22 cellular contexts compared by ENCODE assay signal in genomic region chr1:51946300-51946699, GRCh38. TPM values are rescaled to one million over a fixed set of nuclear protein-coding genes. Genes with fewer than 3 reads are reported as not detected.
DNase-seq lines count a peak whose midpoint lies in the region; ATAC-seq and TF ChIP-seq lines count a peak whose summit lies in the region.
"Had no signal": no experiment of that assay in that cellular context is flagged by ENCODE, and none has a peak within 500 bp of the region (broad histone marks: within the 10 kb centered on the region; RNA-seq: fewer than 3 reads in every experiment).

No MANE protein-coding gene starts in this region.

- peaks cover 27% of the 10 kb centered on the region for H3K9me3 Mint-ChIP-seq in endodermal cell
- peaks cover 9% of the 10 kb centered on the region for H3K9me3 Mint-ChIP-seq in CD8-positive, alpha-beta T cell

- WGBS in endodermal cell (ENCODE audit: insufficient coverage in 1 of 2, insufficient read length in 1 of 2), 2 experiments = 96% methylated on average over 1 of the region's 1 CpG; no CpG with 5 or more reads in 1 of the 2 experiments

- peaks cover 12% of the 10 kb centered on the region for H3K4me1 Mint-ChIP-seq in endodermal cell
- no peaks in the 10 kb centered on the region for H3K4me1 Mint-ChIP-seq in CD8-positive, alpha-beta T cell (ENCODE audit: low read depth)
- H3K4me1 Mint-ChIP-seq: CD8-positive, alpha-beta memory T cell had no signal

- peak; percentile 43 for DNase-seq in AG10803 (ENCODE audit: low read depth)
- DNase-seq in LHCN-M2 (ENCODE audit: low read depth) = peak; percentile 33
- no peak for DNase-seq in endodermal cell
- DNase-seq in kidney tubule cell (ENCODE audit: low spot score) = peak; percentile 37
- no peak for DNase-seq in posterior cingulate gyrus
- DNase-seq in CD8-positive, alpha-beta T cell = no peak
- DNase-seq: activated CD4-positive, alpha-beta T cell treated with anti-CD3 and anti-CD28 coated beads for 48 hours; activated CD8-positive, alpha-beta memory T cell treated with anti-CD3 and anti-CD28 coated beads, Interleukin-2, amount 50 U/mL, for 4 hours; CD8-positive, alpha-beta memory T cell; DMS79; kidney; mesendoderm; NCI-H526; stimulated activated CD4-positive, alpha-beta T cell treated with anti-CD3 and anti-CD28 coated beads, Interleukin-2, amount 100 ng/mL, for 48 hours had no signal

- no peak overlapping the region for H3K4me3 Mint-ChIP-seq in endodermal cell
- H3K4me3 Mint-ChIP-seq in CD8-positive, alpha-beta T cell = no peak overlapping the region
- H3K4me3 Mint-ChIP-seq: CD8-positive, alpha-beta memory T cell; natural killer cell treated with Interleukin-12 subunit alpha and Interleukin-12 subunit beta and Interleukin-15 and Interleukin-18, amount 100 ng/mL, for 72 hours had no signal

- ATAC-seq in GM19397 (IDR thresholded peaks at IDR 0.05; ENCODE audit: unreplicated experiment) (no peak), GM18517 (IDR thresholded peaks at IDR 0.05; ENCODE audit: unreplicated experiment) (no peak)
- ATAC-seq in CD8-positive, alpha-beta T cell = no peak
- ATAC-seq: A549; natural killer cell treated with Interleukin-12 subunit alpha and Interleukin-12 subunit beta and Interleukin-15 and Interleukin-18, amount 100 ng/mL, for 72 hours had no signal

- peaks cover 44% of the 10 kb centered on the region for H3K9me3 ChIP-seq in endodermal cell (ENCODE audit: control insufficient read depth, low read length)
- no peaks in the 10 kb centered on the region for H3K9me3 ChIP-seq in CD8-positive, alpha-beta T cell (ENCODE audit: low read length)
- H3K9me3 ChIP-seq: A549, vagina had no signal

- H3K36me3 Mint-ChIP-seq in endodermal cell (ENCODE audit: low read depth) = peaks cover 83% of the 10 kb centered on the region
- no peaks in the 10 kb centered on the region for H3K36me3 Mint-ChIP-seq in CD8-positive, alpha-beta T cell

- intact Hi-C loops in posterior cingulate gyrus (cut with DNase I) = no loop called here
- intact Hi-C loops in CD8-positive, alpha-beta T cell (cut with DNase I, micrococcal nuclease) = no loop called here

- no peaks in the 10 kb centered on the region for H3K27me3 ChIP-seq in endodermal cell (ENCODE audit: control insufficient read depth, insufficient read depth, low read length, poor library complexity, severe bottlenecking)
- H3K27me3 ChIP-seq in CD8-positive, alpha-beta T cell (ENCODE audit: insufficient read depth, low read length) = no peaks in the 10 kb centered on the region
- H3K27me3 ChIP-seq: adrenal gland, hepatocyte, vagina had no signal

- POLR2A ChIA-PET in CD8-positive, alpha-beta T cell (lab: Charles Lee) = no interaction called here

- H3K27ac Mint-ChIP-seq in endodermal cell = peak overlapping the region; percentile 23
- H3K27ac Mint-ChIP-seq in CD8-positive, alpha-beta T cell = no peak overlapping the region
- H3K27ac Mint-ChIP-seq: natural killer cell treated with Interleukin-12 subunit alpha and Interleukin-12 subunit beta and Interleukin-15 and Interleukin-18, amount 100 ng/mL, for 72 hours had no signal

- no peak overlapping the region for H3K27ac ChIP-seq in endodermal cell (ENCODE audit: low read depth, low read length)
- H3K27ac ChIP-seq in CD8-positive, alpha-beta T cell (ENCODE audit: low read depth, low read length) = no peak overlapping the region
- H3K27ac ChIP-seq: adrenal gland, hepatocyte, vagina had no signal

- CTCF ChIA-PET in CD8-positive, alpha-beta T cell (lab: Charles Lee) = no interaction called here

- peaks cover 75% of the 10 kb centered on the region for H3K36me3 ChIP-seq in endodermal cell (ENCODE audit: control insufficient read depth, insufficient read depth, low read length)
- no peaks in the 10 kb centered on the region for H3K36me3 ChIP-seq in CD8-positive, alpha-beta T cell (ENCODE audit: insufficient read depth, low read length)
- H3K36me3 ChIP-seq: adrenal gland, vagina had no signal

- TF ChIP-seq CTCF in AG10803 (conservative IDR thresholded peaks at IDR 0.05; ENCODE audit: low read length) = no peak
- TF ChIP-seq CTCF in endodermal cell (conservative IDR thresholded peaks at IDR 0.05) = no peak
- TF ChIP-seq CTCF in CD8-positive, alpha-beta T cell (IDR thresholded peaks at IDR 0.05) = no peak

- H3K27me3 Mint-ChIP-seq in endodermal cell (ENCODE audit: insufficient read depth) = no peaks in the 10 kb centered on the region
- H3K27me3 Mint-ChIP-seq in CD8-positive, alpha-beta T cell (ENCODE audit: low read depth) = peaks cover 6% of the 10 kb centered on the region

- H3K4me1 ChIP-seq in endodermal cell (ENCODE audit: control insufficient read depth, insufficient read depth, low read length) = no peaks in the 10 kb centered on the region
- no peaks in the 10 kb centered on the region for H3K4me1 ChIP-seq in CD8-positive, alpha-beta T cell (ENCODE audit: insufficient read depth, low read length)
- H3K4me1 ChIP-seq: A549, adrenal gland, vagina had no signal

- H3K9ac ChIP-seq in endodermal cell (ENCODE audit: extremely low read depth, low read length, poor library complexity, severe bottlenecking) = no peak overlapping the region

- H3K4me3 ChIP-seq in AG10803 (ENCODE audit: low read length) = no peak overlapping the region
- no peak overlapping the region for H3K4me3 ChIP-seq in endodermal cell (ENCODE audit: low read length)
- H3K4me3 ChIP-seq in CD8-positive, alpha-beta T cell (ENCODE audit: low read depth, low read length) = no peak overlapping the region
- H3K4me3 ChIP-seq: A549, adrenal gland, hepatocyte, vagina had no signal

RNA-seq across cellular contexts. Expression of gene RAB3B, which starts 44.2 kb away (rescaled TPM):
- total RNA-seq in LHCN-M2 (2014; rRNA removed) = 12.2 and 12.4 TPM in 2 replicates
- 15.9 TPM for polyA plus RNA-seq in LHCN-M2 (2012)
- 10 to 100 TPM; 58.1 to 66.0 TPM for total RNA-seq in endodermal cell
- 14.6 TPM for polyA plus RNA-seq in endodermal cell (2013, experiment 1 of 2)
- polyA plus RNA-seq in endodermal cell (2013, experiment 2 of 2) = 16.6 TPM
- total RNA-seq in CD8-positive, alpha-beta T cell = not detected
- total RNA-seq: cardiac septum had no signal

Comparison
In these comparisons a context has a peak if more than half of its experiments do, and no peak if none do; other contexts are left out.
1. DNase-seq: peak in AG10803 (single experiment), LHCN-M2 (single experiment) and kidney tubule cell (single experiment); none in endodermal cell (single experiment), posterior cingulate gyrus (0 of 10) and CD8-positive, alpha-beta T cell (0 of 7).
2. RNA of gene RAB3B, which starts 44.2 kb away (total RNA-seq): 58.1 to 66.0 TPM in endodermal cell and 12.2 to 12.4 TPM in LHCN-M2; not detected in CD8-positive, alpha-beta T cell; every median in the first group is over 10 times any median in the second.